ENCODE assay signal across 8 cellular contexts in the genomic region with DNA sequence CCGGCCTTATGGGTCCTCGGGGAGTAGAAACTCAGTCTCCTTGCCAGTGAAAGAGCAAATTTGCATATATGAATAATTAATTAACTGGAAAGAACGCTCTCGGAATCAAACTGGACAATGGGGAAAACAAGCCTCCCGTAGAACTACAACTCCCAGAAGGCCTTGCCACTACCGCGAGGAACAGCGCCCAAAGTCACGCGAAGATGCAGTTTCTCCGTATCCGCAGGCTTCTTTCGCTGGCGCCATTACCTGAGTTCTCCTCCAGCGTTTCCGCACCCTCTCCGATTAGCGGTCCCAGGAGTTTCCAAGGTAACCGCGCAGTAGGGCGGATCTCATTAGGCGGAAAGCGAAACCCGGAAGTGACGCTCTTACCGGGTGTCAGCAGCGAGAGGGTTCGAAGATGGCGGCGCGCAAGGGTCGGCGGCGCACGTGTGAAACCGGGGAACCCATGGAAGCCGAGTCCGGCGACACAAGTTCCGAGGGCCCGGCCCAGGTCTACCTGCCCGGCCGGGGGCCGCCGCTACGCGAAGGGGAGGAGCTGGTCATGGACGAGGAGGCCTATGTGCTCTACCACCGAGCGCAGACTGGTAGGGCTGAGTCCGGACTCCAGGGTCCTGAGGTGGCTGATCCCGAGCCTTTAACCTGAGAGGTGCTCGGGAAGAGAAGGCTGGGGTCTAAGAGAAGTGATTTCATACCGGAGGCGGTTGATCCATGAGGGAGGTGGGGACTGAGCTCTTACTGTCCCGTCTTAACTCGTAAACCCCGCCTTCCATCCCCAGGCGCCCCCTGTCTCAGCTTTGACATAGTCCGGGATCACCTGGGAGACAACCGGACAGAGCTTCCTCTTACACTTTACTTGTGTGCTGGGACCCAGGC. TPM values are rescaled to one million over a fixed set of nuclear protein-coding genes. Genes with fewer than 3 reads are reported as not detected.
DNase-seq lines count a peak whose midpoint lies in the region; ATAC-seq and TF ChIP-seq lines count a peak whose summit lies in the region.

A gene (plus strand): TSS at position 378 of the 876 bp plus-strand sequence. CDS start 23 bp downstream, at position 401.

- peaks cover 34% of the 10 kb centered on the region for H3K27me3 ChIP-seq in BE2C

- CTCF ChIA-PET in activated CD4-positive, alpha-beta T cell treated with anti-CD3 and anti-CD28 coated beads, Interleukin-2, amount 10 ng/mL, durations not matched to agents 7 days and 5 days (lab: Charles Lee) = interaction anchor here (0.7 to 1.0 kb wide), 3 partner anchors 49 to 163 kb away, joined by 3 read pairs; no protein-coding TSS in a partner anchor

- peak; percentile 81 for ATAC-seq in HG03520 (IDR thresholded peaks at IDR 0.05; ENCODE audit: unreplicated experiment)

- peaks cover 34% of the 10 kb centered on the region for H3K4me1 Mint-ChIP-seq in activated CD4-positive, alpha-beta T cell treated with anti-CD3 and anti-CD28 coated beads, Interleukin-2, amount 10 ng/mL, durations not matched to agents 7 days and 5 days

- peak; percentile 91 for DNase-seq in BE2C
- DNase-seq in GM19240 (ENCODE audit: insufficient read length, low spot score) = peak; percentile 100
- peak; percentile 100 for DNase-seq in NCI-H69 (lab: John Stamatoyannopoulos, UW)
- peak; percentile 98 for DNase-seq in activated CD4-positive, alpha-beta T cell treated with anti-CD3 and anti-CD28 coated beads, Interleukin-2, amount 10 ng/mL, durations not matched to agents 7 days and 5 days
- DNase-seq in coronary artery (ENCODE audit: low spot score) = peak; percentile 93
- DNase-seq in left kidney (ENCODE audit: low read depth, low spot score) = peak; percentile 99
- DNase-seq in stimulated activated CD4-positive, alpha-beta T cell treated with anti-CD3 and anti-CD28 coated beads, Interleukin-2, amount 100 ng/mL, for 24 hours = peak; percentile 92 to 95

- H3K36me3 ChIP-seq in BE2C = peaks cover 35% of the 10 kb centered on the region

- H3K27ac ChIP-seq in coronary artery = peak within 1 kb of the TSS; percentile 80 to 88

- H3K9me3 Mint-ChIP-seq in activated CD4-positive, alpha-beta T cell treated with anti-CD3 and anti-CD28 coated beads, Interleukin-2, amount 10 ng/mL, durations not matched to agents 7 days and 5 days = no peaks in the 10 kb centered on the region

- H3K4me3 ChIP-seq in BE2C (ENCODE audit: low read depth, low read length) (peak within 1 kb of the TSS; percentile 99), coronary artery (peak within 1 kb of the TSS; percentile 91)

- peaks cover 5% of the 10 kb centered on the region; the same call in 1 of the 2 replicates for H3K4me1 ChIP-seq in BE2C

- peak; percentile 19; the same call in 1 of the 2 replicates for TF ChIP-seq CTCF in BE2C (IDR thresholded peaks at IDR 0.05; ENCODE audit: low read depth, low read length)
- no peak for TF ChIP-seq CTCF in coronary artery (IDR thresholded peaks at IDR 0.05)

- H3K27me3 Mint-ChIP-seq in activated CD4-positive, alpha-beta T cell treated with anti-CD3 and anti-CD28 coated beads, Interleukin-2, amount 10 ng/mL, durations not matched to agents 7 days and 5 days = peaks cover 24% of the 10 kb centered on the region

- POLR2A ChIA-PET in activated CD4-positive, alpha-beta T cell treated with anti-CD3 and anti-CD28 coated beads, Interleukin-2, amount 10 ng/mL, durations not matched to agents 7 days and 5 days (lab: Charles Lee) = no interaction called here

- H3K9me3 ChIP-seq in BE2C = no peaks in the 10 kb centered on the region; the same call in 1 of the 2 replicates

- H3K27ac Mint-ChIP-seq in activated CD4-positive, alpha-beta T cell treated with anti-CD3 and anti-CD28 coated beads, Interleukin-2, amount 10 ng/mL, durations not matched to agents 7 days and 5 days = peak within 1 kb of the TSS; percentile 96

- peak within 1 kb of the TSS; percentile 88 for H3K4me3 Mint-ChIP-seq in activated CD4-positive, alpha-beta T cell treated with anti-CD3 and anti-CD28 coated beads, Interleukin-2, amount 10 ng/mL, durations not matched to agents 7 days and 5 days

- peaks cover 30% of the 10 kb centered on the region for H3K36me3 Mint-ChIP-seq in activated CD4-positive, alpha-beta T cell treated with anti-CD3 and anti-CD28 coated beads, Interleukin-2, amount 10 ng/mL, durations not matched to agents 7 days and 5 days (ENCODE audit: low read depth)

RNA-seq across cellular contexts. Expression of the gene that starts here (rescaled TPM):
- polyA plus RNA-seq in BE2C (2012; ENCODE audit: insufficient read depth, insufficient read length, low read depth) = 82.6 TPM
- 10 to 100 TPM; 31.0 to 35.2 TPM for total RNA-seq in activated CD4-positive, alpha-beta T cell treated with anti-CD3 and anti-CD28 coated beads, Interleukin-2, amount 10 ng/mL, durations not matched to agents 7 days and 5 days

Comparison
In these comparisons a context has a peak if more than half of its experiments do, and no peak if none do; other contexts are left out.
1. Peak in every context shown above with its lines: DNase-seq, ATAC-seq, H3K4me3 ChIP-seq and H3K27ac ChIP-seq.